1 cellular context compared by ENCODE assay signal in the genomic region with DNA sequence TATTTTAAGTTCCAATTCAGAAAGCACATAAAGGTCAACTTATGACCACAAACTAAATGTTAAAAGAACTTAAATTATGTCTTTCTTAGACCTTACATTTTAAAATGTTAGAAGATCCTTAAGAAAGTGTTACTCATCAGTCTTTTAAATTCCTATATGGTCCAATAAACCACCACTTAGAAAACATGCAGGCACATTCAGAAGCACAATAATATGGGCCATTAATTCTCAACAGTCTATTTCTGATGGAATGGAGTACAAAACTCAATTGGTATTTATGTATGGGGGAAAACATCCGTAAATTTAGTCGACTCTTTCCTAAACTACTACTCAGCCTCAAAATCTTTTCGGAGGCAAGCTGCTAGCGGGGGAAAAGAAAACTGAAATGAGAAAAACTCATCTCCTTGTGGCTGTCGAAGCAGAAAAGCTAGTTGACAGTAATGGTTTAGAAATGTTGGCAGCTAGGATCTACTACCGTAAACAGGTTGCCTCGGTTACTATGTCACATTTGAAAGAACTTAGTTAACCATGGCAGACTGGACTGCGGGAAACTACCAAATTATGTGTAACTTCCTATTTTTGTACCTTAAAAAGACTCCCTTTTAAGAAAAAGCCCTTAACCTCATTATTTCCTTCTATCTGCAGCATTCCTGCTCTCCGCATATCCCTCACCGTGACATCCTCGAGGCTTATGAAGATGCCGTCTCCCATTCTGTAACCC.
TF ChIP-seq lines count a peak whose summit lies in the region.

No MANE protein-coding gene starts in this region.

TF ChIP-seq in WTC11, 78 proteins besides CTCF, POLR2A, EP300 and RAD21 (continued from another document):
- TF ChIP-seq, protein P1, sequence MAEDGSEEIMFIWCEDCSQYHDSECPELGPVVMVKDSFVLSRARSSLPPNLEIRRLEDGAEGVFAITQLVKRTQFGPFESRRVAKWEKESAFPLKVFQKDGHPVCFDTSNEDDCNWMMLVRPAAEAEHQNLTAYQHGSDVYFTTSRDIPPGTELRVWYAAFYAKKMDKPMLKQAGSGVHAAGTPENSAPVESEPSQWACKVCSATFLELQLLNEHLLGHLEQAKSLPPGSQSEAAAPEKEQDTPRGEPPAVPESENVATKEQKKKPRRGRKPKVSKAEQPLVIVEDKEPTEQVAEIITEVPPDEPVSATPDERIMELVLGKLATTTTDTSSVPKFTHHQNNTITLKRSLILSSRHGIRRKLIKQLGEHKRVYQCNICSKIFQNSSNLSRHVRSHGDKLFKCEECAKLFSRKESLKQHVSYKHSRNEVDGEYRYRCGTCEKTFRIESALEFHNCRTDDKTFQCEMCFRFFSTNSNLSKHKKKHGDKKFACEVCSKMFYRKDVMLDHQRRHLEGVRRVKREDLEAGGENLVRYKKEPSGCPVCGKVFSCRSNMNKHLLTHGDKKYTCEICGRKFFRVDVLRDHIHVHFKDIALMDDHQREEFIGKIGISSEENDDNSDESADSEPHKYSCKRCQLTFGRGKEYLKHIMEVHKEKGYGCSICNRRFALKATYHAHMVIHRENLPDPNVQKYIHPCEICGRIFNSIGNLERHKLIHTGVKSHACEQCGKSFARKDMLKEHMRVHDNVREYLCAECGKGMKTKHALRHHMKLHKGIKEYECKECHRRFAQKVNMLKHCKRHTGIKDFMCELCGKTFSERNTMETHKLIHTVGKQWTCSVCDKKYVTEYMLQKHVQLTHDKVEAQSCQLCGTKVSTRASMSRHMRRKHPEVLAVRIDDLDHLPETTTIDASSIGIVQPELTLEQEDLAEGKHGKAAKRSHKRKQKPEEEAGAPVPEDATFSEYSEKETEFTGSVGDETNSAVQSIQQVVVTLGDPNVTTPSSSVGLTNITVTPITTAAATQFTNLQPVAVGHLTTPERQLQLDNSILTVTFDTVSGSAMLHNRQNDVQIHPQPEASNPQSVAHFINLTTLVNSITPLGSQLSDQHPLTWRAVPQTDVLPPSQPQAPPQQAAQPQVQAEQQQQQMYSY (CRISPR knock-in tag; IDR thresholded peaks at IDR 0.05) = no peak
TF ChIP-seq in WTC11: peak in this region for 0.
